Comparison of ENCODE assay signal across 8 cellular contexts in genomic region chr13:49792550-49793324, GRCh38. TPM values are rescaled to one million over a fixed set of nuclear protein-coding genes. Genes with fewer than 3 reads are reported as not detected.
A peak's percentile ranks its signal among the peaks of the same experiment; 100 is the strongest.
DNase-seq lines count a peak whose midpoint lies in the region; ATAC-seq and TF ChIP-seq lines count a peak whose summit lies in the region.

Gene KPNA3 (minus strand): TSS chr13:49792682. CDS start chr13:49792506, 176 bp downstream.

- POLR2A ChIA-PET in Caco-2 (lab: Charles Lee), result interaction anchor here (0.5 to 1.1 kb wide), 30 partner anchors 10 to 720 kb away, joined by 3 to 20 read pairs (median 7); partner anchors contain the start of genes CAB39L, EBPL, SETDB2 and SPRYD7
- POLR2A ChIA-PET in activated CD8-positive, alpha-beta memory T cell treated with anti-CD3 and anti-CD28 coated beads for 36 hours (lab: Charles Lee), result interaction anchor here (0.5 to 1.6 kb wide), 14 partner anchors 18 to 1768 kb away, joined by 3 to 7 read pairs (median 3); partner anchors contain the start of genes CAB39L, EBPL, SETDB2 and SPRYD7

- peaks cover 14% of the 10 kb centered on the region for H3K4me1 Mint-ChIP-seq in Caco-2 (ENCODE audit: low read depth, unreplicated experiment)

- H3K27me3 ChIP-seq in Caco-2 (replicated peaks; ENCODE audit: control insufficient read depth, insufficient read depth, low read length), result no peaks in the 10 kb centered on the region
- no peaks in the 10 kb centered on the region for H3K27me3 ChIP-seq in effector memory CD4-positive, alpha-beta T cell (replicated peaks; ENCODE audit: control insufficient read depth, insufficient read depth, low read length, poor library complexity, severe bottlenecking)

- CTCF ChIA-PET in Caco-2 (lab: Charles Lee), result interaction anchor here (0.6 to 2.5 kb wide), 24 partner anchors 8 to 279 kb away, joined by 3 to 26 read pairs (median 4); partner anchors contain the start of genes SPRYD7 and TRIM13
- CTCF ChIA-PET in activated CD8-positive, alpha-beta memory T cell treated with anti-CD3 and anti-CD28 coated beads for 36 hours (lab: Charles Lee), result interaction anchor here (0.7 to 1.7 kb wide), 3 partner anchors 56 to 144 kb away, joined by 3 to 5 read pairs (median 3); partner anchors contain the start of gene SPRYD7

- no peaks in the 10 kb centered on the region for H3K9me3 ChIP-seq in Caco-2
- H3K9me3 ChIP-seq in effector memory CD4-positive, alpha-beta T cell (ENCODE audit: control insufficient read depth, low read length), result no peaks in the 10 kb centered on the region

- H3K36me3 ChIP-seq in Caco-2 (ENCODE audit: control insufficient read depth, insufficient read depth, low read length), result peaks cover 2% of the 10 kb centered on the region; the same call in 1 of the 2 replicates
- no peaks in the 10 kb centered on the region for H3K36me3 ChIP-seq in effector memory CD4-positive, alpha-beta T cell (ENCODE audit: control insufficient read depth, insufficient read depth, low read length)

- BruUV-seq in Caco-2 (replicated peaks; lab: Mats Ljungman, UMichigan), result no TSS peak

- peak within 1 kb of the TSS; percentile 83 for H3K4me3 Mint-ChIP-seq in Caco-2 (ENCODE audit: unreplicated experiment)

- ATAC-seq in GM21360 (IDR thresholded peaks at IDR 0.05; ENCODE audit: unreplicated experiment), result peak; percentile 89

- no peaks in the 10 kb centered on the region for H3K9me3 Mint-ChIP-seq in Caco-2 (ENCODE audit: unreplicated experiment)

- peak within 1 kb of the TSS; percentile 88 for H3K27ac Mint-ChIP-seq in Caco-2 (ENCODE audit: unreplicated experiment)

- TF ChIP-seq CTCF in Caco-2 (IDR thresholded peaks at IDR 0.05; ENCODE audit: insufficient read depth in 1 of 2, low read depth in 1 of 2, low read length in 1 of 2, severe bottlenecking in 1 of 2, unreplicated experiment in 1 of 2), result peak; percentile 11 to 37

- no peaks in the 10 kb centered on the region for H3K27me3 Mint-ChIP-seq in Caco-2 (ENCODE audit: insufficient read depth, unreplicated experiment)

- DNase-seq in Caco-2, result peak; percentile 96 to 97
- peak; percentile 95 for DNase-seq in HT1080 (ENCODE audit: low read depth)
- peak; percentile 98 for DNase-seq in NOMO-1 (lab: John Stamatoyannopoulos, UW; ENCODE audit: unreplicated experiment in 2 of 2)
- DNase-seq in effector memory CD4-positive, alpha-beta T cell, result peak; percentile 86 to 92 (median 90)
- peak; percentile 98 for DNase-seq in medulla oblongata (ENCODE audit: extremely low spot score)
- peak; percentile 89 for DNase-seq in stimulated activated CD8-positive, alpha-beta memory T cell treated with anti-CD3 and anti-CD28 coated beads, Interleukin-12 subunit alpha, Interleukin-12 subunit beta, amount 100 ng/mL, for 1 hour (ENCODE audit: low read depth)

- H3K4me1 ChIP-seq in Caco-2, result peaks cover 31% of the 10 kb centered on the region
- peaks cover 3% of the 10 kb centered on the region for H3K4me1 ChIP-seq in effector memory CD4-positive, alpha-beta T cell (ENCODE audit: control insufficient read depth, insufficient read depth, low read length, poor library complexity, severe bottlenecking)

- peaks cover 16% of the 10 kb centered on the region for H3K36me3 Mint-ChIP-seq in Caco-2 (ENCODE audit: insufficient read depth, unreplicated experiment)

- peak within 1 kb of the TSS; percentile 92 for H3K4me3 ChIP-seq in Caco-2 (ENCODE audit: low read depth, low read length)
- peak within 1 kb of the TSS; percentile 84 for H3K4me3 ChIP-seq in effector memory CD4-positive, alpha-beta T cell (ENCODE audit: insufficient read depth, low read depth, low read length, poor library complexity, severe bottlenecking)

- peak within 1 kb of the TSS; percentile 73 for H3K27ac ChIP-seq in effector memory CD4-positive, alpha-beta T cell (ENCODE audit: insufficient read depth, low read length, poor library complexity, severe bottlenecking)

- intact Hi-C loops in Caco-2 (cut with micrococcal nuclease; ENCODE audit: unreplicated experiment), result loop anchor here (1.0 to 2.0 kb wide), 5 partner anchors 19 to 204 kb away; partner anchors contain the start of genes SPRYD7 and TRIM13

RNA-seq across cellular contexts. Expression of gene KPNA3, which starts in this region (rescaled TPM):
- 81.3 and 81.9 TPM in 2 replicates for total RNA-seq in Caco-2 (2022)
- total RNA-seq in HT1080 (2014; rRNA removed; shearing (Covaris generic)), result 29.0 and 42.8 TPM in 2 replicates
- polyA plus RNA-seq in HT1080 (2015; cell fraction: cytosol; rRNA removed), result 49.6 and 62.1 TPM in 2 replicates
- 46.4 and 53.0 TPM in 2 replicates for polyA plus RNA-seq in HT1080 (2015; cell fraction: nucleus; rRNA removed)
- 10 to 100 TPM; 65.2 to 67.3 TPM for total RNA-seq in activated CD8-positive, alpha-beta memory T cell treated with anti-CD3 and anti-CD28 coated beads for 36 hours

Comparison
In these comparisons a context has a peak if more than half of its experiments do, and no peak if none do; other contexts are left out.
1. Peak in every context shown above with its lines: DNase-seq, ATAC-seq, H3K4me3 ChIP-seq and H3K27ac ChIP-seq.